In the genomic region with DNA sequence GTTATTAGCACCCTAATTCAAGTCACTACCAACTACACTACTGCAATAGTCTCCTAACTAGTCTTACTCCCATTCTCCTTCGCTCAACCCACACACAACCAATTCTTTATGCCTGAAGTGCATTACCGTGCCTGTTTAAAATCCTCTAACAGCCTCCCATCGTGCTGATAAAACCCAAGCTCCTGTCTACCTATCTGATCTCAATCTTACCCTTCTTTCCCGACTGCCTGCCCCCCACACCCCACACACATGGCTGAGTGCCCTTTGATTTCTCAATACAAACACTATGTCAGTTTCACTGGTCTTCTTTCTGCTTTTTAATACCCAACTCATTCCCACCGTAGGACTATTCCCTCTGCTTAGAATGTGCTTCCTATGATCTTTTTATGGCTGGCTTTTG, we compare ENCODE assay signal across 26 cellular contexts. TPM values are rescaled to one million over a fixed set of nuclear protein-coding genes. Genes with fewer than 3 reads are reported as not detected.
A peak's percentile ranks its signal among the peaks of the same experiment; 100 is the strongest.
DNase-seq lines count a peak whose midpoint lies in the region; ATAC-seq and TF ChIP-seq lines count a peak whose summit lies in the region.
"Had no signal": no experiment of that assay in that cellular context is flagged by ENCODE, and none has a peak within 500 bp of the region (broad histone marks: within the 10 kb centered on the region; RNA-seq: fewer than 3 reads in every experiment).

No MANE protein-coding gene starts in this region.

- H3K36me3 ChIP-seq in SK-N-MC (ENCODE audit: insufficient read depth, low read length) (no peaks in the 10 kb centered on the region), hepatocyte (replicated peaks; ENCODE audit: insufficient read depth, low read depth) (no peaks in the 10 kb centered on the region)
- H3K36me3 ChIP-seq: pancreas, Peyer's patch, right atrium auricular region, SJCRH30, transverse colon had no signal

- peak overlapping the region; percentile 1 for H3K27ac Mint-ChIP-seq in activated T-cell treated with anti-CD3 and anti-CD28 coated beads, Interleukin-2, amount 50 U/mL, for 24 hours
- H3K27ac Mint-ChIP-seq: activated naive CD8-positive, alpha-beta T cell treated with anti-CD3 and anti-CD28 coated beads for 36 hours; stimulated activated naive CD8-positive, alpha-beta T cell treated with anti-CD3 and anti-CD28 coated beads, Interleukin-15, Interleukin-2, amounts not matched to agents 100 ng/mL and 50 ng/mL, for 24 hours had no signal

- no peak overlapping the region for H3K4me3 Mint-ChIP-seq in activated T-cell treated with anti-CD3 and anti-CD28 coated beads, Interleukin-2, amount 50 U/mL, for 24 hours
- H3K4me3 Mint-ChIP-seq in activated T-cell treated with anti-CD3 and anti-CD28 coated beads, Interleukin-2, amount 50 U/mL, for 4 hours: no peak overlapping the region
- H3K4me3 Mint-ChIP-seq: activated naive CD8-positive, alpha-beta T cell treated with anti-CD3 and anti-CD28 coated beads for 36 hours; naive thymus-derived CD8-positive, alpha-beta T cell; stimulated activated naive CD8-positive, alpha-beta T cell treated with anti-CD3 and anti-CD28 coated beads, Interleukin-15, Interleukin-2, amounts not matched to agents 100 ng/mL and 50 ng/mL, for 24 hours had no signal

- H3K9me2 ChIP-seq in hepatocyte (replicated peaks; ENCODE audit: insufficient read depth): no peaks in the 10 kb centered on the region

- peak overlapping the region; percentile 52 for H3K9ac ChIP-seq in SK-N-MC (ENCODE audit: insufficient read length)

- TF ChIP-seq CTCF in hepatocyte (IDR thresholded peaks at IDR 0.05; ENCODE audit: poor library complexity): no peak

- no peaks in the 10 kb centered on the region for H3K27me3 ChIP-seq in hepatocyte
- H3K27me3 ChIP-seq: heart left ventricle, pancreas, Peyer's patch, right atrium auricular region, SJCRH30, transverse colon had no signal

- no peak overlapping the region for H2AFZ ChIP-seq in hepatocyte

- no peak for DNase-seq in activated T-cell treated with anti-CD3 and anti-CD28 coated beads, Interleukin-2, amount 50 U/mL, for 24 hours
- no peak for DNase-seq in activated T-cell treated with anti-CD3 and anti-CD28 coated beads, Interleukin-2, amount 50 U/mL, for 4 hours
- DNase-seq in SK-N-MC (ENCODE audit: low read depth, low spot score) (no peak), hepatocyte (ENCODE audit: low spot score) (no peak), substantia nigra (lab: John Stamatoyannopoulos, UW) (no peak), foreskin melanocyte (no peak), NCI-H1092 treated with DMSO at 0.1 percent for 48 hours (lab: John Stamatoyannopoulos, UW) (no peak)
- no peak for DNase-seq in stimulated activated naive CD4-positive, alpha-beta T cell treated with Interleukin-2 at 50 U/mL for 16 hours (lab: John Stamatoyannopoulos, UW)
- DNase-seq: activated CD4-positive, alpha-beta T cell treated with anti-CD3 and anti-CD28 coated beads for 48 hours; activated naive CD8-positive, alpha-beta T cell treated with anti-CD3 and anti-CD28 coated beads for 36 hours; DMS53; effector CD4-positive, alpha-beta T cell; heart left ventricle; KG1; left cardiac atrium; naive thymus-derived CD8-positive, alpha-beta T cell; NCI-H1436 treated with DMSO at 0.1 percent for 48 hours; NK-92 treated with Interleukin-12 subunit alpha and Interleukin-12 subunit beta, amount 100 ng/mL, for 24 hours; pancreas; Peyer's patch; SJCRH30; stimulated activated CD4-positive, alpha-beta T cell treated with anti-CD3 and anti-CD28 coated beads, Interleukin-4, amount 100 ng/mL, for 4 hours; transverse colon had no signal

- no peaks in the 10 kb centered on the region for H3K9me3 ChIP-seq in SK-N-MC (ENCODE audit: low read depth, low read length)
- no peaks in the 10 kb centered on the region for H3K9me3 ChIP-seq in hepatocyte (ENCODE audit: low read depth)
- H3K9me3 ChIP-seq: heart left ventricle, pancreas, Peyer's patch, right atrium auricular region, SJCRH30, transverse colon had no signal

- peak overlapping the region; percentile 58 for H3K4me3 ChIP-seq in SK-N-MC
- no peak overlapping the region for H3K4me3 ChIP-seq in hepatocyte
- H3K4me3 ChIP-seq: heart left ventricle, pancreas, Peyer's patch, right atrium auricular region, SJCRH30, transverse colon had no signal

- WGBS in hepatocyte (ENCODE audit: low lambda C conversion rate, missing lambda C conversion rate): 32% methylated on average over 5 of the region's 5 CpGs

- H3K79me2 ChIP-seq in hepatocyte: peaks cover 96% of the 10 kb centered on the region

- H4K20me1 ChIP-seq in hepatocyte (ENCODE audit: insufficient read depth, poor library complexity, severe bottlenecking): peaks cover 63% of the 10 kb centered on the region

- H3K27ac ChIP-seq in SK-N-MC (peak overlapping the region; percentile 90), hepatocyte (no peak overlapping the region), substantia nigra (ENCODE audit: low read depth, low read length, poor library complexity, severe bottlenecking) (peak overlapping the region; percentile 69)
- H3K27ac ChIP-seq: epithelial cell of prostate, pancreas, Peyer's patch, right atrium auricular region, SJCRH30, transverse colon had no signal

- H3K36me3 Mint-ChIP-seq in activated T-cell treated with anti-CD3 and anti-CD28 coated beads, Interleukin-2, amount 50 U/mL, for 24 hours (ENCODE audit: low read depth): peaks cover 13% of the 10 kb centered on the region
- peaks cover 8% of the 10 kb centered on the region for H3K36me3 Mint-ChIP-seq in activated T-cell treated with anti-CD3 and anti-CD28 coated beads, Interleukin-2, amount 50 U/mL, for 4 hours (ENCODE audit: insufficient read depth)

- no peak for ATAC-seq in activated T-cell treated with anti-CD3 and anti-CD28 coated beads, Interleukin-2, amount 50 U/mL, for 4 hours
- ATAC-seq: heart left ventricle; left cardiac atrium; naive thymus-derived CD8-positive, alpha-beta T cell; pancreas had no signal

- no peaks in the 10 kb centered on the region for H3K27me3 Mint-ChIP-seq in activated T-cell treated with anti-CD3 and anti-CD28 coated beads, Interleukin-2, amount 50 U/mL, for 24 hours
- H3K27me3 Mint-ChIP-seq in activated T-cell treated with anti-CD3 and anti-CD28 coated beads, Interleukin-2, amount 50 U/mL, for 4 hours (ENCODE audit: low read depth): no peaks in the 10 kb centered on the region
- H3K27me3 Mint-ChIP-seq: activated naive CD8-positive, alpha-beta T cell treated with anti-CD3 and anti-CD28 coated beads for 36 hours; naive thymus-derived CD8-positive, alpha-beta T cell; stimulated activated naive CD8-positive, alpha-beta T cell treated with anti-CD3 and anti-CD28 coated beads, Interleukin-15, Interleukin-2, amounts not matched to agents 100 ng/mL and 50 ng/mL, for 24 hours had no signal

- no peaks in the 10 kb centered on the region for H3K9me3 Mint-ChIP-seq in activated T-cell treated with anti-CD3 and anti-CD28 coated beads, Interleukin-2, amount 50 U/mL, for 24 hours
- H3K9me3 Mint-ChIP-seq in activated T-cell treated with anti-CD3 and anti-CD28 coated beads, Interleukin-2, amount 50 U/mL, for 4 hours: no peaks in the 10 kb centered on the region
- H3K9me3 Mint-ChIP-seq: activated naive CD8-positive, alpha-beta T cell treated with anti-CD3 and anti-CD28 coated beads for 36 hours; naive thymus-derived CD8-positive, alpha-beta T cell; stimulated activated naive CD8-positive, alpha-beta T cell treated with anti-CD3 and anti-CD28 coated beads, Interleukin-15, Interleukin-2, amounts not matched to agents 100 ng/mL and 50 ng/mL, for 24 hours had no signal

- no peaks in the 10 kb centered on the region for H3K4me1 ChIP-seq in hepatocyte (ENCODE audit: insufficient read depth)

- H3K4me2 ChIP-seq in hepatocyte: peak overlapping the region; percentile 27

- peaks cover 56% of the 10 kb centered on the region for H3K4me1 Mint-ChIP-seq in activated T-cell treated with anti-CD3 and anti-CD28 coated beads, Interleukin-2, amount 50 U/mL, for 24 hours (ENCODE audit: low read depth)
- H3K4me1 Mint-ChIP-seq in activated T-cell treated with anti-CD3 and anti-CD28 coated beads, Interleukin-2, amount 50 U/mL, for 4 hours (ENCODE audit: low read depth): peaks cover 44% of the 10 kb centered on the region

RNA-seq across cellular contexts. Expression of gene SPPL3, which starts 59.9 kb away (rescaled TPM):
- total RNA-seq in activated T-cell treated with anti-CD3 and anti-CD28 coated beads, Interleukin-2, amount 50 U/mL, for 4 hours: 10 to 100 TPM; 21.6 to 28.0 (median 22.8) TPM
- 20.0 and 28.9 TPM in 2 replicates for total RNA-seq in hepatocyte
- 67.3 and 67.5 TPM in 2 replicates for polyA plus RNA-seq in hepatocyte
